In the genomic region with DNA sequence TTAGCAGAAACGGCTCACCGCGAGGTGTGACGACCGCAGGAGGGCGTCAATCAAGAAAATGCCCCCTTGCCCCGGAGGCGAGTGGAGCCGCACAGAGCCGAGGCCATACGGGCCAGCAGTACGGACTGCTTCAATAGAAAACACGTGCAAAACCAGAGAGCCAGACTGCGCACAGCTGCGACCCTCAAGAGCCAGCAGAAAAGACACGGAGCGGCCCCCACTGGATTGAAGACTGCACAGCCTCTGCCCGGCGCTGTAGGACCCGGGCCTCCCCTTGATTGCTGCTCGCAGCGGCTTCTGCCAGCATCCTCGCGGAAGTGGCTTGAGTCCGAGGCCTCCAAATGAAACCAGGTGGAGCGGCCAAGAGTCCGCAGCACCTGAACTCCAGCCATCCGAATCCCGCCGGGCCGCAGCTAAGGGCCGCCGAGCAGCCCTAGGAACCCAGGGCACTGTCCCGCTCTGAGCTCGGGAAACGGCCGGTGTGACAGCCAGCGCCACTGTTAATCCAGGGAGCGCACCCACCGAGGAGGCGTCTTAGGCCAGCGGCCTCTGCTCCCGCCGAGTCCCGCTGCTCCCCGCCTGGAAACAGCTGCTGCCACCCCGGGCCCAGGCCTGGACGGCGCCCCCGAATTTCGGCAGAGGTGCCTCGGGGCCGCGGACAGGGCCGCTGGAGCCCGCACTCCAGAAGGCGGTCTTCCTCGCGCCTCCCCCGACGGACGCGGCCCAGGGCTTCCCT, we compare ENCODE assay signal across 1 cellular context.
TF ChIP-seq lines count a peak whose summit lies in the region.

No MANE protein-coding gene starts in this region.

TF ChIP-seq in IMR-90, 13 proteins besides CTCF, POLR2A, EP300 and RAD21 (continued from another document):
- TF ChIP-seq, protein P1, sequence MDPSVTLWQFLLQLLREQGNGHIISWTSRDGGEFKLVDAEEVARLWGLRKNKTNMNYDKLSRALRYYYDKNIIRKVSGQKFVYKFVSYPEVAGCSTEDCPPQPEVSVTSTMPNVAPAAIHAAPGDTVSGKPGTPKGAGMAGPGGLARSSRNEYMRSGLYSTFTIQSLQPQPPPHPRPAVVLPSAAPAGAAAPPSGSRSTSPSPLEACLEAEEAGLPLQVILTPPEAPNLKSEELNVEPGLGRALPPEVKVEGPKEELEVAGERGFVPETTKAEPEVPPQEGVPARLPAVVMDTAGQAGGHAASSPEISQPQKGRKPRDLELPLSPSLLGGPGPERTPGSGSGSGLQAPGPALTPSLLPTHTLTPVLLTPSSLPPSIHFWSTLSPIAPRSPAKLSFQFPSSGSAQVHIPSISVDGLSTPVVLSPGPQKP (IDR thresholded peaks at IDR 0.05; ENCODE audit: borderline replicate concordance, low read depth, low read length), result no peak
- TF ChIP-seq BHLHE40 (IDR thresholded peaks at IDR 0.05; ENCODE audit: low read depth, low read length) (no peak), RCOR1 (IDR thresholded peaks at IDR 0.05; ENCODE audit: insufficient replicate concordance, low read length) (no peak), SMC3 (IDR thresholded peaks at IDR 0.05; ENCODE audit: low read depth, low read length) (no peak), FOS (IDR thresholded peaks at IDR 0.05; ENCODE audit: low read depth, low read length) (no peak), MAZ (IDR thresholded peaks at IDR 0.05; ENCODE audit: borderline replicate concordance, low read depth, low read length) (no peak), MAFK (IDR thresholded peaks at IDR 0.05; ENCODE audit: low read depth, low read length) (no peak)
